ENCODE assay signal across 18 cellular contexts in genomic region chr7:121798896-121799295, GRCh38.
A peak's percentile ranks its signal among the peaks of the same experiment; 100 is the strongest.
DNase-seq lines count a peak whose midpoint lies in the region; ATAC-seq, FAIRE-seq and TF ChIP-seq lines count a peak whose summit lies in the region.
"Had no signal": no experiment of that assay in that cellular context is flagged by ENCODE, and none has a peak within 500 bp of the region (broad histone marks: within the 10 kb centered on the region; RNA-seq: fewer than 3 reads in every experiment).

No MANE protein-coding gene starts in this region.

- intact Hi-C loops in stomach (cut with DNase I; ENCODE audit: low total_unique reads), result no loop called here
- intact Hi-C loops in left ventricle myocardium inferior (cut with micrococcal nuclease), result no loop called here

- H3K9me3 ChIP-seq in stomach, result no peaks in the 10 kb centered on the region
- peaks cover 2% of the 10 kb centered on the region for H3K9me3 ChIP-seq in left ventricle myocardium inferior (replicated peaks)
- H3K9me3 ChIP-seq: ovary had no signal

- no peak for ATAC-seq in HG02588 (IDR thresholded peaks at IDR 0.05; ENCODE audit: unreplicated experiment)
- ATAC-seq: left colon had no signal

- no peaks in the 10 kb centered on the region for H3K4me1 ChIP-seq in stomach
- no peaks in the 10 kb centered on the region for H3K4me1 ChIP-seq in left ventricle myocardium inferior

- TF ChIP-seq CTCF in D721Med (IDR thresholded peaks at IDR 0.05; ENCODE audit: insufficient read depth, missing control alignments) (no peak), stomach (IDR thresholded peaks at IDR 0.05) (no peak), left ventricle myocardium inferior (IDR thresholded peaks at IDR 0.05; ENCODE audit: borderline replicate concordance) (no peak)

- TF ChIP-seq EP300 in stomach (IDR thresholded peaks at IDR 0.05), result no peak

- peak; percentile 89 for FAIRE-seq in D721Med (lab: Jason Lieb, UNC)
- FAIRE-seq: GM19239, H54, HTR-8/SVneo had no signal

- H3K27ac ChIP-seq in cingulate gyrus (ENCODE audit: low read depth, low read length) (peak overlapping the region; percentile 69), stomach (no peak overlapping the region), left ventricle myocardium inferior (replicated peaks) (no peak overlapping the region)
- H3K27ac ChIP-seq: ovary, PC-9 had no signal

- no peaks in the 10 kb centered on the region for H3K36me3 ChIP-seq in stomach
- H3K36me3 ChIP-seq in left ventricle myocardium inferior, result no peaks in the 10 kb centered on the region
- H3K36me3 ChIP-seq: ovary had no signal

- H3K27me3 ChIP-seq in stomach (no peaks in the 10 kb centered on the region), left ventricle myocardium inferior (ENCODE audit: low read depth) (no peaks in the 10 kb centered on the region)
- H3K27me3 ChIP-seq: ovary had no signal

- TF ChIP-seq POLR2A in stomach (IDR thresholded peaks at IDR 0.05), result no peak

- H3K4me3 ChIP-seq in stomach (no peak overlapping the region), left ventricle myocardium inferior (no peak overlapping the region)
- H3K4me3 ChIP-seq: ovary, PC-9 had no signal

- 45 to 81% (median 73%) methylated on average over 1 of the region's 1 CpG for WGBS in stomach, 5 donors

- DNase-seq in D721Med (ENCODE audit: insufficient read length, low spot score) (peak; percentile 13), NCI-H82 (lab: John Stamatoyannopoulos, UW) (peak; percentile 84), left kidney (ENCODE audit: low read depth, low spot score) (peak; percentile 3), NOMO-1 (lab: John Stamatoyannopoulos, UW; ENCODE audit: unreplicated experiment in 2 of 2) (no peak), stomach (no peak), left ventricle myocardium inferior (no peak)
- DNase-seq: activated CD4-positive, alpha-beta memory T cell treated with anti-CD3 and anti-CD28 coated beads, Interleukin-2, amount 10 ng/mL, durations not matched to agents 7 days and 5 days; activated effector memory CD4-positive, alpha-beta T cell treated with anti-CD3 and anti-CD28 coated beads, Interleukin-2, amount 50 U/mL, for 16 hours; DMS79; left colon; NCI-H1092; ovary; PC-9 had no signal

Comparison
In these comparisons a context has a peak if more than half of its experiments do, and no peak if none do; other contexts are left out.
1. DNase-seq: peak in D721Med (single experiment), NCI-H82 (single experiment) and left kidney (single experiment); none in NOMO-1 (0 of 2), stomach (single experiment) and left ventricle myocardium inferior (single experiment).